In the genomic region with DNA sequence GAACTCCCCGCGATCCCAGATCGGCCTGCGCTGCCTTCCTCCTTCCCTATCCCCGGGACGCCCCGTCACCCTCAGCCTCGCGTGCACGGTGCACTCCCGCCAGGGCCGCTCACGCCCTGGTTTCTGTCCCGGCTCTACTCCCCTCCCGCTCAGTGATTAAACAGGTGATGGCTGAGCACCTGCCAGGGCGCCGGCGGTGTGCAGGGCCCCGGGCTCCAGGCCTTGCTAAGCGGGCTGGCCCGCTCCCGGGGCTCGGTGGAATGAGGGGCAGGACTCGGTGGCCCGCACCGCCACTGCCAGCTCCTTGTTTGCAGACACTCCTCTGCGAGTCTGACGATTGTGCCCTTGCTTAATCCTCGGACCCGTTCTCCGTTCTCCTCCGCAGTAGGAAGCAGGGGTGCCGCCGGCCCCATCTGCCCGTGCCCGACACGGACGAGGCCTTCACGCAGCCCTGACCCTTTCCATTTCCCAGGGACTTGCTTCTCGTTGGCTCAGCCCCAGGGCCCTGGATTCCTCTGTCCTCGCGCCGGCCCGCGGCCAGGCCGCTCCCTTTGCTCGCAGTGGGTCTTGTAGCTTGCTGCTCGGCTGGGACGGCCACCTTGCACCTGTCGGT, we compare ENCODE assay signal across 12 cellular contexts.
A peak's percentile ranks its signal among the peaks of the same experiment; 100 is the strongest.
DNase-seq lines count a peak whose midpoint lies in the region; ATAC-seq and TF ChIP-seq lines count a peak whose summit lies in the region.
"Had no signal": no experiment of that assay in that cellular context is flagged by ENCODE, and none has a peak within 500 bp of the region (broad histone marks: within the 10 kb centered on the region; RNA-seq: fewer than 3 reads in every experiment).

No MANE protein-coding gene starts in this region.

- H3K4me3 ChIP-seq in H7 (ENCODE audit: insufficient read depth, low read depth, low read length), result peak overlapping the region; percentile 33
- peak overlapping the region; percentile 42 for H3K4me3 ChIP-seq in coronary artery
- peak overlapping the region; percentile 21 for H3K4me3 ChIP-seq in retinal pigment epithelial cell (ENCODE audit: low read length)
- H3K4me3 ChIP-seq in PC-3 (ENCODE audit: low read length), result no peak overlapping the region

- CTCF ChIA-PET in PC-3 (lab: Charles Lee), result no interaction called here

- no peak overlapping the region for H3K4me2 ChIP-seq in PC-3 (ENCODE audit: low read length)

- no peak overlapping the region for H2AFZ ChIP-seq in PC-3 (ENCODE audit: low read length)

- intact Hi-C loops in PC-3 (cut with micrococcal nuclease), result no loop called here

- DNase-seq in H7 (peak; percentile 78), coronary artery (ENCODE audit: low spot score) (no peak), iPS-NIHi7 (ENCODE audit: extremely low spot score) (peak; percentile 38), retinal pigment epithelial cell (ENCODE audit: low read depth) (no peak), PC-3 (no peak), AG08395 (ENCODE audit: low spot score) (no peak), RKO (ENCODE audit: low spot score) (no peak)
- DNase-seq: CD4-positive, CD25-positive, alpha-beta regulatory T cell; GOT3; NCI-H2171; T1000 had no signal

- ATAC-seq in PC-3 (no peak), GM19035 (IDR thresholded peaks at IDR 0.05; ENCODE audit: unreplicated experiment) (no peak)

- no peak overlapping the region for H3K27ac ChIP-seq in coronary artery
- H3K27ac ChIP-seq in PC-3 (ENCODE audit: low read length), result no peak overlapping the region

- no peaks in the 10 kb centered on the region for H3K4me1 ChIP-seq in PC-3 (ENCODE audit: insufficient read depth, low read length)

- H3K79me2 ChIP-seq in PC-3 (ENCODE audit: low read length), result no peaks in the 10 kb centered on the region

- no peaks in the 10 kb centered on the region for H3K9me2 ChIP-seq in PC-3 (replicated peaks; ENCODE audit: low read length)

- H3K27me3 ChIP-seq in H7 (ENCODE audit: control insufficient read depth, insufficient read depth, low read length) (peaks cover 20% of the 10 kb centered on the region), PC-3 (ENCODE audit: low read length) (no peaks in the 10 kb centered on the region)

- H3K36me3 ChIP-seq in H7 (replicated peaks; ENCODE audit: control insufficient read depth, insufficient read depth, low read length) (no peaks in the 10 kb centered on the region), PC-3 (ENCODE audit: low read depth, low read length) (no peaks in the 10 kb centered on the region)

- POLR2A ChIA-PET in PC-3 (lab: Charles Lee; ENCODE audit: unreplicated experiment), result no interaction called here

- H3F3A ChIP-seq in PC-3 (ENCODE audit: low read length, unreplicated experiment), result no peaks in the 10 kb centered on the region

- H4K20me1 ChIP-seq in PC-3 (ENCODE audit: low read length), result no peaks in the 10 kb centered on the region

- no peak overlapping the region for H3K9ac ChIP-seq in PC-3 (ENCODE audit: low read length)

- no peak for TF ChIP-seq CTCF in coronary artery (IDR thresholded peaks at IDR 0.05)
- no peak for TF ChIP-seq CTCF in retinal pigment epithelial cell (conservative IDR thresholded peaks at IDR 0.05; ENCODE audit: low read depth, low read length)
- no peak for TF ChIP-seq CTCF in PC-3 (conservative IDR thresholded peaks at IDR 0.05; ENCODE audit: low read depth, low read length)

- no peaks in the 10 kb centered on the region for H3K9me3 ChIP-seq in PC-3 (ENCODE audit: low read length)

- BruUV-seq in PC-3 (replicated peaks; lab: Mats Ljungman, UMichigan), result no TSS peak

Comparison
In these comparisons a context has a peak if more than half of its experiments do, and no peak if none do; other contexts are left out.
1. DNase-seq: peak in H7 (single experiment) and iPS-NIHi7 (single experiment); none in coronary artery (single experiment), retinal pigment epithelial cell (single experiment), PC-3 (single experiment), AG08395 (single experiment) and RKO (single experiment).